8 cellular contexts compared by ENCODE assay signal in the genomic region with DNA sequence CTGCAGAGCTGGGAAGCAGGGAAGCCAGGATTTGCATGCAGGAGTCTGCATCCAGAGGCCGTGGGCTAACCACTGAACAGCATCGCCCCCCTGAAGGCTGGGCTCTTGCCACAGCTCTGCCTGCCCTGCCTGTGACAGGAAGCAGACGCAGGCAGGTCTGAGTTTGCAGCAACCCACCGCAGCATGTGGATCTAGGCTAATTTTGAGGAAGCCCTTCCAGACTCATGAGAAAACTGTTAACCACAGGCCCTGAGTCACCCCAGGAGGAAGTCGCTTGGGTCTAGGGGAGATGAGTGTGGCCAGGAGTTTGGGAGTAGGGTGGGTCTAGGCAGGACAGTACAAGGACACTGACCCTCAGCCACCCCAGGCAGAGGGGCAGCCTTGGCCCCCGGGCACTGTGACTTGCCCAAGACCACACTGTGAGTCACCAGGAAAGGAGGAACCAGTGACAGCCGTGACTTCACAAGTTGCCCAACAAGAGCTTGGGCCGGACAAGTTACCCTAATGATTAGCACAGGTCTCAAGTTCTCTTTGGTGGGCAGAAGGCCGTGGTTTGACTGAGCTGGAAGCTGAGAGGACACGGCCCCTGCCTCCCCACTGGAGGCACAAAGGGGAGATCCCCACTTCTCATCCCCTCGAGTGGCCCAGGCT. TPM values are rescaled to one million over a fixed set of nuclear protein-coding genes. Genes with fewer than 3 reads are reported as not detected.
A peak's percentile ranks its signal among the peaks of the same experiment; 100 is the strongest.
DNase-seq lines count a peak whose midpoint lies in the region; ATAC-seq and TF ChIP-seq lines count a peak whose summit lies in the region.

No MANE protein-coding gene starts in this region.

- H3K27ac ChIP-seq in esophagus squamous epithelium (peak overlapping the region; percentile 53 to 90 (median 79)), vagina (peak overlapping the region; percentile 60)

- in situ Hi-C loops in Caki2 (cut with HindIII; ENCODE audit: low pct_unique_long_range_greater_than_20kb, low sequenced_read_pairs): no loop called here

- intact Hi-C loops in esophagus squamous epithelium (cut with DNase I) (no loop called here), vagina (cut with DNase I) (no loop called here)

- peak; percentile 41 for ATAC-seq in omental fat pad (ENCODE audit: low FRiP score)
- ATAC-seq in GM21515 (IDR thresholded peaks at IDR 0.05; ENCODE audit: unreplicated experiment): no peak

- 40 to 60% methylated on average over 1 to 8 of the region's 11 CpGs for WGBS in esophagus squamous epithelium, 2 donors

- H3K9me3 ChIP-seq in esophagus squamous epithelium: no peaks in the 10 kb centered on the region
- H3K9me3 ChIP-seq in vagina: no peaks in the 10 kb centered on the region

- peaks cover 3 to 41% (median 9%) of the 10 kb centered on the region in 3 donors for H3K4me1 ChIP-seq in esophagus squamous epithelium
- peaks cover 6% of the 10 kb centered on the region for H3K4me1 ChIP-seq in vagina

- H3K4me3 ChIP-seq in esophagus squamous epithelium: peak overlapping the region; percentile 16 to 64 (median 44)
- H3K4me3 ChIP-seq in vagina: peak overlapping the region; percentile 33 to 34

- DNase-seq in Caki2 (ENCODE audit: low read depth) (peak; percentile 71), NOMO-1 (lab: John Stamatoyannopoulos, UW; ENCODE audit: unreplicated experiment in 2 of 2) (peak; percentile 99 to 100), activated T-cell treated with anti-CD3 and anti-CD28 coated beads for 24 hours (ENCODE audit: low read depth) (peak; percentile 68), esophagus squamous epithelium (lab: John Stamatoyannopoulos, UW) (peak; percentile 70), omental fat pad (ENCODE audit: low spot score) (peak; percentile 49), vagina (ENCODE audit: extremely low spot score in 2 of 2) (no peak), NCI-H1048 (lab: John Stamatoyannopoulos, UW) (no peak)

- no peak for TF ChIP-seq CTCF in esophagus squamous epithelium (IDR thresholded peaks at IDR 0.05)
- TF ChIP-seq CTCF in omental fat pad (IDR thresholded peaks at IDR 0.05): no peak
- no peak for TF ChIP-seq CTCF in vagina (IDR thresholded peaks at IDR 0.05)

- TF ChIP-seq POLR2A in esophagus squamous epithelium (IDR thresholded peaks at IDR 0.05): peak in 2 of 4 donors; percentile 51 to 73
- peak in 1 of 2 donors; percentile 14 for TF ChIP-seq POLR2A in vagina (IDR thresholded peaks at IDR 0.05)

- H3K27me3 ChIP-seq in esophagus squamous epithelium (no peaks in the 10 kb centered on the region), vagina (no peaks in the 10 kb centered on the region)

- no peaks in the 10 kb centered on the region for H3K36me3 ChIP-seq in esophagus squamous epithelium
- no peaks in the 10 kb centered on the region for H3K36me3 ChIP-seq in vagina

RNA-seq across cellular contexts. Expression of a gene that starts 0.9 kb away (rescaled TPM):
- 0.14 and 0.17 TPM in 2 replicates for total RNA-seq in Caki2 (2014; rRNA removed; shearing (Covaris generic); ENCODE audit: low replicate concordance)
- total RNA-seq in esophagus squamous epithelium (10 to 100 TPM in 2 of 4 donors, 1 to 10 TPM in 2; 6.3 to 53.4 (median 24.6) TPM), omental fat pad (100 to 1,000 TPM in 3 of 4 donors, 10 to 100 TPM in 1; 87.4 to 327 (median 154) TPM), vagina (39.8 TPM)

RNA-seq across cellular contexts. Expression of a gene that starts 33.3 kb away (rescaled TPM):
- not detected in 2 replicates for total RNA-seq in Caki2 (2014; rRNA removed; shearing (Covaris generic); ENCODE audit: low replicate concordance)
- total RNA-seq in esophagus squamous epithelium (not detected), omental fat pad (under 1 TPM in 2 of 4 donors, not detected in 2; 0.28 to 0.84 TPM), vagina (0.49 TPM)

Comparison
In these comparisons a context has a peak if more than half of its experiments do, and no peak if none do; other contexts are left out.
1. DNase-seq: peak in Caki2 (single experiment), NOMO-1 (2 of 2), activated T-cell treated with anti-CD3 and anti-CD28 coated beads for 24 hours (single experiment), esophagus squamous epithelium (single experiment) and omental fat pad (single experiment); none in vagina (0 of 2) and NCI-H1048 (single experiment).